Comparison of ENCODE assay signal across 9 cellular contexts in genomic region chr10:75430000-75430763, GRCh38. TPM values are rescaled to one million over a fixed set of nuclear protein-coding genes. Genes with fewer than 3 reads are reported as not detected.
DNase-seq lines count a peak whose midpoint lies in the region; ATAC-seq and TF ChIP-seq lines count a peak whose summit lies in the region.
"Had no signal": no experiment of that assay in that cellular context is flagged by ENCODE, and none has a peak within 500 bp of the region (broad histone marks: within the 10 kb centered on the region; RNA-seq: fewer than 3 reads in every experiment).

No MANE protein-coding gene starts in this region.

- H3K4me3 ChIP-seq in SK-N-SH (ENCODE audit: low read depth in 2 of 2, low read length in 1 of 2) (no peak overlapping the region), vagina (no peak overlapping the region)

- no peak overlapping the region for H3K4me2 ChIP-seq in SK-N-SH

- POLR2A ChIA-PET in SK-N-SH (lab: Yijun Ruan, JAX) = no interaction called here

- DNase-seq in SK-N-SH = no peak
- peak; percentile 64 for DNase-seq in medulla oblongata (ENCODE audit: extremely low spot score)
- no peak for DNase-seq in vagina (ENCODE audit: extremely low spot score in 2 of 2)
- DNase-seq: activated B cell treated with CpG ODN at 0.5 μM for 24 hours had no signal

- no peak overlapping the region for H3K9ac ChIP-seq in SK-N-SH

- H3K9me2 ChIP-seq in SK-N-SH = no peaks in the 10 kb centered on the region

- no peak for TF ChIP-seq POLR2A in vagina (IDR thresholded peaks at IDR 0.05)

- no peak overlapping the region for H3K27ac ChIP-seq in SK-N-SH (ENCODE audit: low read depth in 2 of 2, low read length in 1 of 2)
- H3K27ac ChIP-seq in vagina = peak overlapping the region; percentile 79

- H3K79me2 ChIP-seq in SK-N-SH (ENCODE audit: insufficient read depth) = no peaks in the 10 kb centered on the region

- CTCF ChIA-PET in SK-N-SH (lab: Yijun Ruan, JAX) = no interaction called here

- TF ChIP-seq CTCF in SK-N-SH (IDR thresholded peaks at IDR 0.05) = no peak
- TF ChIP-seq CTCF in vagina (IDR thresholded peaks at IDR 0.05) = no peak

- H3K36me3 ChIP-seq in SK-N-SH (replicated peaks in 1 of 2; ENCODE audit: control insufficient read depth in 1 of 2, insufficient read depth in 2 of 2, low read length in 1 of 2) (no peaks in the 10 kb centered on the region), vagina (no peaks in the 10 kb centered on the region)

- no peak for TF ChIP-seq EP300 in SK-N-SH (IDR thresholded peaks at IDR 0.05; ENCODE audit: borderline replicate concordance in 1 of 2, low read depth in 1 of 2, low read length in 1 of 2)

- H2AFZ ChIP-seq in SK-N-SH (ENCODE audit: low read depth) = no peak overlapping the region

- H3F3A ChIP-seq in SK-N-SH (replicated peaks; ENCODE audit: insufficient read depth) = no peaks in the 10 kb centered on the region

- H3K27ac Mint-ChIP-seq in dendritic cell treated with granulocyte-macrophage colony-stimulating factor and Interleukin-4, amounts not matched to agents 40 ng/mL and 50 ng/mL, for 4 days = peak overlapping the region; percentile 89
- H3K27ac Mint-ChIP-seq: activated B cell treated with CpG ODN at 0.5 μM for 24 hours had no signal

- TF ChIP-seq RAD21 in SK-N-SH (IDR thresholded peaks at IDR 0.05; ENCODE audit: low read length) = no peak

- peak overlapping the region; percentile 79 for H3K4me3 Mint-ChIP-seq in dendritic cell treated with granulocyte-macrophage colony-stimulating factor and Interleukin-4, amounts not matched to agents 40 ng/mL and 50 ng/mL, for 4 days
- H3K4me3 Mint-ChIP-seq: activated B cell treated with CpG ODN at 0.5 μM for 24 hours had no signal

- H3K9me3 ChIP-seq in SK-N-SH = no peaks in the 10 kb centered on the region
- H3K9me3 ChIP-seq in vagina = no peaks in the 10 kb centered on the region

- no peaks in the 10 kb centered on the region for H3K9me3 Mint-ChIP-seq in dendritic cell treated with granulocyte-macrophage colony-stimulating factor and Interleukin-4, amounts not matched to agents 40 ng/mL and 50 ng/mL, for 4 days
- H3K9me3 Mint-ChIP-seq: activated B cell treated with CpG ODN at 0.5 μM for 24 hours had no signal

- H3K36me3 Mint-ChIP-seq in dendritic cell treated with granulocyte-macrophage colony-stimulating factor and Interleukin-4, amounts not matched to agents 40 ng/mL and 50 ng/mL, for 4 days (ENCODE audit: low read depth) = peaks cover 14% of the 10 kb centered on the region

- peak; percentile 19; the same call in 2 of the 3 replicates for ATAC-seq in SK-N-SH treated with all-trans-retinoic acid at 6 μM for 48 hours
- no peak for ATAC-seq in HG02973 (IDR thresholded peaks at IDR 0.05; ENCODE audit: unreplicated experiment)
- ATAC-seq in GM21360 (IDR thresholded peaks at IDR 0.05; ENCODE audit: unreplicated experiment) = no peak
- ATAC-seq in GM18867 (IDR thresholded peaks at IDR 0.05; ENCODE audit: unreplicated experiment) = no peak

- intact Hi-C loops in dendritic cell treated with granulocyte-macrophage colony-stimulating factor and Interleukin-4, amounts not matched to agents 40 ng/mL and 50 ng/mL, for 4 days (cut with micrococcal nuclease) = loop anchor here (2.0 to 5.0 kb wide), 2 partner anchors 27 to 182 kb away; no protein-coding TSS in a partner anchor
- intact Hi-C loops in vagina (cut with DNase I) = no loop called here

- H3K27me3 ChIP-seq in SK-N-SH (ENCODE audit: insufficient read depth) = no peaks in the 10 kb centered on the region
- H3K27me3 ChIP-seq in vagina = no peaks in the 10 kb centered on the region

- H4K20me1 ChIP-seq in SK-N-SH (ENCODE audit: insufficient read depth) = no peaks in the 10 kb centered on the region

- 82% methylated on average over 9 of the region's 9 CpGs for WGBS in SK-N-SH (ENCODE audit: low lambda C conversion rate)

- H3K4me1 Mint-ChIP-seq in dendritic cell treated with granulocyte-macrophage colony-stimulating factor and Interleukin-4, amounts not matched to agents 40 ng/mL and 50 ng/mL, for 4 days (ENCODE audit: low read depth) = peaks cover 69% of the 10 kb centered on the region

- H3K4me1 ChIP-seq in SK-N-SH (ENCODE audit: control insufficient read depth in 1 of 2, insufficient read depth in 2 of 2, low read depth in 1 of 2, low read length in 1 of 2) = peaks cover 0 to 8% of the 10 kb centered on the region in 2 experiments; a peak in 1 of 4 replicates
- peaks cover 45% of the 10 kb centered on the region for H3K4me1 ChIP-seq in vagina

- H3K27me3 Mint-ChIP-seq in dendritic cell treated with granulocyte-macrophage colony-stimulating factor and Interleukin-4, amounts not matched to agents 40 ng/mL and 50 ng/mL, for 4 days = no peaks in the 10 kb centered on the region

TF ChIP-seq in SK-N-SH treated with all-trans-retinoic acid at 6 μM for 48 hours, 23 proteins besides CTCF, POLR2A, EP300 and RAD21 (continues in another document):
- TF ChIP-seq, protein P1, sequence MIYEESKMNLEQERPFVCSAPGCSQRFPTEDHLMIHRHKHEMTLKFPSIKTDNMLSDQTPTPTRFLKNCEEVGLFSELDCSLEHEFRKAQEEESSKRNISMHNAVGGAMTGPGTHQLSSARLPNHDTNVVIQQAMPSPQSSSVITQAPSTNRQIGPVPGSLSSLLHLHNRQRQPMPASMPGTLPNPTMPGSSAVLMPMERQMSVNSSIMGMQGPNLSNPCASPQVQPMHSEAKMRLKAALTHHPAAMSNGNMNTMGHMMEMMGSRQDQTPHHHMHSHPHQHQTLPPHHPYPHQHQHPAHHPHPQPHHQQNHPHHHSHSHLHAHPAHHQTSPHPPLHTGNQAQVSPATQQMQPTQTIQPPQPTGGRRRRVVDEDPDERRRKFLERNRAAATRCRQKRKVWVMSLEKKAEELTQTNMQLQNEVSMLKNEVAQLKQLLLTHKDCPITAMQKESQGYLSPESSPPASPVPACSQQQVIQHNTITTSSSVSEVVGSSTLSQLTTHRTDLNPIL (CRISPR knock-in tag; IDR thresholded peaks at IDR 0.05; ENCODE audit: low read depth) = no peak
- TF ChIP-seq TOX (CRISPR knock-in tag; IDR thresholded peaks at IDR 0.05; ENCODE audit: borderline replicate concordance) (no peak), ZFP3 (CRISPR knock-in tag; IDR thresholded peaks at IDR 0.05) (no peak), ZNF8 (CRISPR knock-in tag; IDR thresholded peaks at IDR 0.05) (no peak), OSR1 (CRISPR knock-in tag; IDR thresholded peaks at IDR 0.05) (no peak), ZNF70 (CRISPR knock-in tag; IDR thresholded peaks at IDR 0.05) (no peak), GLIS3 (CRISPR knock-in tag; IDR thresholded peaks at IDR 0.05) (no peak)

TF ChIP-seq in SK-N-SH, 30 proteins besides CTCF, POLR2A, EP300 and RAD21 (continues in another document):
- TF ChIP-seq TCF12 (IDR thresholded peaks at IDR 0.05) (no peak), TEAD4 (IDR thresholded peaks at IDR 0.05; ENCODE audit: borderline replicate concordance, insufficient read depth) (no peak), ZBTB33 (IDR thresholded peaks at IDR 0.05; ENCODE audit: borderline replicate concordance, low read depth) (no peak), EZH2phosphoT487 (IDR thresholded peaks at IDR 0.05; ENCODE audit: borderline replicate concordance, low read depth) (no peak), GABPA (IDR thresholded peaks at IDR 0.05; ENCODE audit: low read depth) (no peak), MXI1 (IDR thresholded peaks at IDR 0.05; ENCODE audit: low read depth, low read length) (no peak), RXRA (IDR thresholded peaks at IDR 0.05; ENCODE audit: borderline replicate concordance, low read depth) (no peak), SMC3 (IDR thresholded peaks at IDR 0.05; ENCODE audit: low read depth, low read length) (no peak), USF2 (IDR thresholded peaks at IDR 0.05; ENCODE audit: borderline replicate concordance, low read depth, low read length) (no peak), FOXJ3 (CRISPR knock-in tag; IDR thresholded peaks at IDR 0.05) (no peak), RCOR1 (IDR thresholded peaks at IDR 0.05; ENCODE audit: low read length) (no peak)
- TF ChIP-seq, protein P2, sequence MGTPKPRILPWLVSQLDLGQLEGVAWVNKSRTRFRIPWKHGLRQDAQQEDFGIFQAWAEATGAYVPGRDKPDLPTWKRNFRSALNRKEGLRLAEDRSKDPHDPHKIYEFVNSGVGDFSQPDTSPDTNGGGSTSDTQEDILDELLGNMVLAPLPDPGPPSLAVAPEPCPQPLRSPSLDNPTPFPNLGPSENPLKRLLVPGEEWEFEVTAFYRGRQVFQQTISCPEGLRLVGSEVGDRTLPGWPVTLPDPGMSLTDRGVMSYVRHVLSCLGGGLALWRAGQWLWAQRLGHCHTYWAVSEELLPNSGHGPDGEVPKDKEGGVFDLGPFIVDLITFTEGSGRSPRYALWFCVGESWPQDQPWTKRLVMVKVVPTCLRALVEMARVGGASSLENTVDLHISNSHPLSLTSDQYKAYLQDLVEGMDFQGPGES (IDR thresholded peaks at IDR 0.05; ENCODE audit: low read depth, low read length) = no peak

RNA-seq across cellular contexts. Expression of gene LRMDA, which starts 1.2 kb away (rescaled TPM):
- 0.37 and 0.95 TPM in 2 replicates for polyA plus RNA-seq in SK-N-SH (2012; rRNA removed)
- polyA plus RNA-seq in SK-N-SH (2012; cell fraction: cytosol; rRNA removed) = 0.08 and 0.41 TPM in 2 replicates
- 0.13 and 0.32 TPM in 2 replicates for polyA plus RNA-seq in SK-N-SH (2012; cell fraction: nucleus; rRNA removed)
- total RNA-seq in vagina = 22.6 TPM
- total RNA-seq: activated B cell treated with CpG ODN at 0.5 μM for 24 hours had no signal

RNA-seq across cellular contexts. Expression of gene ZNF503, which starts 28.6 kb away (rescaled TPM):
- polyA plus RNA-seq in SK-N-SH (2012; rRNA removed) = 4.5 and 5.9 TPM in 2 replicates
- polyA plus RNA-seq in SK-N-SH (2012; cell fraction: cytosol; rRNA removed) = 6.5 and 10.6 TPM in 2 replicates
- polyA plus RNA-seq in SK-N-SH (2012; cell fraction: nucleus; rRNA removed) = 18.3 and 26.9 TPM in 2 replicates
- 24.6 TPM for total RNA-seq in vagina
- total RNA-seq: activated B cell treated with CpG ODN at 0.5 μM for 24 hours had no signal
